Comparison of ENCODE assay signal across 22 cellular contexts in genomic region chr9:20125721-20126120, GRCh38.
DNase-seq lines count a peak whose midpoint lies in the region; ATAC-seq and TF ChIP-seq lines count a peak whose summit lies in the region.
"Had no signal": no experiment of that assay in that cellular context is flagged by ENCODE, and none has a peak within 500 bp of the region (broad histone marks: within the 10 kb centered on the region; RNA-seq: fewer than 3 reads in every experiment).

No MANE protein-coding gene starts in this region.

- H3K4me3 ChIP-seq in SK-N-MC = peak overlapping the region; percentile 50

- H3K36me3 Mint-ChIP-seq in nephron progenitor cell (ENCODE audit: low read depth) = peaks cover 7% of the 10 kb centered on the region
- no peaks in the 10 kb centered on the region for H3K36me3 Mint-ChIP-seq in stimulated activated memory B cell treated with anti-CD40 and anti-IgM and Interleukin-4, amounts not matched to agents 10 μg/mL and 1 μg/mL and 100 μg/mL, for 72 hours
- no peaks in the 10 kb centered on the region for H3K36me3 Mint-ChIP-seq in osteocyte (ENCODE audit: unreplicated experiment)

- H3K27me3 Mint-ChIP-seq in nephron progenitor cell (ENCODE audit: low read depth, poor library complexity) = no peaks in the 10 kb centered on the region
- no peaks in the 10 kb centered on the region for H3K27me3 Mint-ChIP-seq in stimulated activated memory B cell treated with anti-CD40 and anti-IgM and Interleukin-4, amounts not matched to agents 10 μg/mL and 1 μg/mL and 100 μg/mL, for 72 hours
- peaks cover 24% of the 10 kb centered on the region for H3K27me3 Mint-ChIP-seq in osteocyte (ENCODE audit: unreplicated experiment)

- peak overlapping the region; percentile 81 for H3K27ac ChIP-seq in SK-N-MC
- H3K27ac ChIP-seq: 22Rv1, C4-2B, KMS-11 had no signal

- ATAC-seq in GM21367 (IDR thresholded peaks at IDR 0.05; ENCODE audit: unreplicated experiment) = no peak
- ATAC-seq in stimulated activated memory B cell treated with anti-CD40 and anti-IgM and Interleukin-4, amounts not matched to agents 10 μg/mL and 1 μg/mL and 100 μg/mL, for 72 hours = no peak
- ATAC-seq: HepG2 had no signal

- DNase-seq in DMS 273 (lab: John Stamatoyannopoulos, UW; ENCODE audit: unreplicated experiment) (peak; percentile 5), DMS 273 treated with DMSO at 0.1 percent for 48 hours (lab: John Stamatoyannopoulos, UW) (no peak), ELF-1 (ENCODE audit: low read depth, low spot score) (peak; percentile 20), SK-N-MC (ENCODE audit: low read depth, low spot score) (no peak), nephron progenitor cell (no peak), osteocyte (ENCODE audit: extremely low spot score, unreplicated experiment) (no peak)
- DNase-seq: COR-L47, DMS79, GOT3, MM.1S, NCI-H2029 treated with DMSO at 0.1 percent for 48 hours, NCI-H446 treated with DMSO at 0.1 percent for 48 hours, NCI-H748 treated with DMSO at 0.1 percent for 48 hours, SHP77 treated with DMSO at 0.1 percent for 48 hours, SW 1271 had no signal

- no peaks in the 10 kb centered on the region for H3K9me3 ChIP-seq in SK-N-MC (ENCODE audit: low read depth, low read length)

- TF ChIP-seq CTCF in nephron progenitor cell (IDR thresholded peaks at IDR 0.05) = no peak
- TF ChIP-seq CTCF in osteocyte (IDR thresholded peaks at IDR 0.05) = no peak

- H3K4me1 Mint-ChIP-seq in nephron progenitor cell (peaks cover 31% of the 10 kb centered on the region), osteocyte (ENCODE audit: unreplicated experiment) (peaks cover 3% of the 10 kb centered on the region)
- no peaks in the 10 kb centered on the region for H3K4me1 Mint-ChIP-seq in stimulated activated memory B cell treated with anti-CD40 and anti-IgM and Interleukin-4, amounts not matched to agents 10 μg/mL and 1 μg/mL and 100 μg/mL, for 72 hours

- H3K36me3 ChIP-seq in SK-N-MC (ENCODE audit: insufficient read depth, low read length) = no peaks in the 10 kb centered on the region

- H3K9ac ChIP-seq in SK-N-MC (ENCODE audit: insufficient read length) = no peak overlapping the region
- H3K9ac ChIP-seq: KMS-11 had no signal

- H3K27ac Mint-ChIP-seq in nephron progenitor cell (peak overlapping the region; percentile 83), osteocyte (ENCODE audit: unreplicated experiment) (no peak overlapping the region)
- H3K27ac Mint-ChIP-seq in stimulated activated memory B cell treated with anti-CD40 and anti-IgM and Interleukin-4, amounts not matched to agents 10 μg/mL and 1 μg/mL and 100 μg/mL, for 72 hours = no peak overlapping the region
- H3K27ac Mint-ChIP-seq: T-helper 2 cell treated with Interferon-gamma antibody and Interleukin-4, amounts not matched to agents 5 μg/mL and 100 μg/mL, for 36 hours had no signal

- H3K4me3 Mint-ChIP-seq in nephron progenitor cell (no peak overlapping the region), osteocyte (ENCODE audit: unreplicated experiment) (no peak overlapping the region)
- H3K4me3 Mint-ChIP-seq in stimulated activated memory B cell treated with anti-CD40 and anti-IgM and Interleukin-4, amounts not matched to agents 10 μg/mL and 1 μg/mL and 100 μg/mL, for 72 hours = no peak overlapping the region
- H3K4me3 Mint-ChIP-seq: T-helper 2 cell treated with Interferon-gamma antibody and Interleukin-4, amounts not matched to agents 5 μg/mL and 100 μg/mL, for 36 hours had no signal

- H3K9me3 Mint-ChIP-seq in nephron progenitor cell (peaks cover 16% of the 10 kb centered on the region), osteocyte (ENCODE audit: unreplicated experiment) (peaks cover 4% of the 10 kb centered on the region)
- H3K9me3 Mint-ChIP-seq in stimulated activated memory B cell treated with anti-CD40 and anti-IgM and Interleukin-4, amounts not matched to agents 10 μg/mL and 1 μg/mL and 100 μg/mL, for 72 hours = no peaks in the 10 kb centered on the region
- H3K9me3 Mint-ChIP-seq: T-helper 2 cell treated with Interferon-gamma antibody and Interleukin-4, amounts not matched to agents 5 μg/mL and 100 μg/mL, for 36 hours had no signal

Comparison
In these comparisons a context has a peak if more than half of its experiments do, and no peak if none do; other contexts are left out.
1. DNase-seq: peak in DMS 273 (single experiment) and ELF-1 (single experiment); none in DMS 273 treated with DMSO at 0.1 percent for 48 hours (single experiment), SK-N-MC (single experiment), nephron progenitor cell (single experiment) and osteocyte (single experiment).